11 cellular contexts compared by ENCODE assay signal in genomic region chr2:232367591-232368233, GRCh38. TPM values are rescaled to one million over a fixed set of nuclear protein-coding genes. Genes with fewer than 3 reads are reported as not detected.
DNase-seq lines count a peak whose midpoint lies in the region; ATAC-seq and TF ChIP-seq lines count a peak whose summit lies in the region.
"Had no signal": no experiment of that assay in that cellular context is flagged by ENCODE, and none has a peak within 500 bp of the region (broad histone marks: within the 10 kb centered on the region; RNA-seq: fewer than 3 reads in every experiment).

No MANE protein-coding gene starts in this region.

- H3K27me3 ChIP-seq in NT2/D1 (ENCODE audit: insufficient read depth, insufficient read length) (no peaks in the 10 kb centered on the region), stomach (peaks cover 0 to 16% (median 0%) of the 10 kb centered on the region in 3 donors)

- no peaks in the 10 kb centered on the region for H3K36me3 Mint-ChIP-seq in stimulated activated memory B cell treated with anti-CD40 and anti-IgM and Interleukin-4, amounts not matched to agents 10 μg/mL and 1 μg/mL and 100 μg/mL, for 72 hours

- intact Hi-C loops in stomach (cut with DNase I; ENCODE audit: low total_unique reads), result no loop called here

- 75 to 85% (median 78%) methylated on average over 9 to 13 of the region's 13 CpGs for WGBS in stomach, 5 donors

- no peaks in the 10 kb centered on the region for H3K36me3 ChIP-seq in NT2/D1 (ENCODE audit: insufficient read depth, insufficient read length, low read length)
- no peaks in the 10 kb centered on the region for H3K36me3 ChIP-seq in stomach

- TF ChIP-seq CTCF in fibroblast of villous mesenchyme (IDR thresholded peaks at IDR 0.05; ENCODE audit: insufficient read depth, low read depth, low read length) (peak; percentile 38), stomach (IDR thresholded peaks at IDR 0.05) (no peak)

- ATAC-seq in stimulated activated memory B cell treated with anti-CD40 and anti-IgM and Interleukin-4, amounts not matched to agents 10 μg/mL and 1 μg/mL and 100 μg/mL, for 72 hours, result peak; percentile 13

- H3K4me1 ChIP-seq in NT2/D1 (ENCODE audit: insufficient read depth, insufficient read length) (peaks cover 33% of the 10 kb centered on the region), stomach (peaks cover 0 to 6% (median 0%) of the 10 kb centered on the region in 4 donors)

- TF ChIP-seq POLR2A in stomach (IDR thresholded peaks at IDR 0.05), result no peak

- H3K27me3 Mint-ChIP-seq in stimulated activated memory B cell treated with anti-CD40 and anti-IgM and Interleukin-4, amounts not matched to agents 10 μg/mL and 1 μg/mL and 100 μg/mL, for 72 hours, result peaks cover 39% of the 10 kb centered on the region

- TF ChIP-seq EP300 in stomach (IDR thresholded peaks at IDR 0.05), result no peak

- peak overlapping the region; percentile 51 for H3K9ac ChIP-seq in NT2/D1 (ENCODE audit: insufficient read length, low read depth)

- H3K4me3 Mint-ChIP-seq in stimulated activated memory B cell treated with anti-CD40 and anti-IgM and Interleukin-4, amounts not matched to agents 10 μg/mL and 1 μg/mL and 100 μg/mL, for 72 hours, result no peak overlapping the region

- H3K27ac Mint-ChIP-seq in stimulated activated memory B cell treated with anti-CD40 and anti-IgM and Interleukin-4, amounts not matched to agents 10 μg/mL and 1 μg/mL and 100 μg/mL, for 72 hours, result no peak overlapping the region

- DNase-seq in NCI-H345 (lab: John Stamatoyannopoulos, UW), result peak; percentile 10
- no peak for DNase-seq in NCI-H345 treated with DMSO at 0.1 percent for 48 hours (lab: John Stamatoyannopoulos, UW; ENCODE audit: unreplicated experiment)
- peak; percentile 43 for DNase-seq in NT2/D1 (ENCODE audit: low read depth, low spot score)
- DNase-seq in fibroblast of villous mesenchyme (ENCODE audit: low read depth), result no peak
- no peak for DNase-seq in activated effector memory CD4-positive, alpha-beta T cell treated with Interleukin-2 at 50 U/mL for 16 hours
- no peak for DNase-seq in NCI-H146 (lab: John Stamatoyannopoulos, UW)
- no peak for DNase-seq in stomach
- DNase-seq: SW 1271 had no signal

- H3K4me3 ChIP-seq in NT2/D1 (ENCODE audit: insufficient read length, low read depth) (no peak overlapping the region), fibroblast of villous mesenchyme (ENCODE audit: low read depth, low read length) (no peak overlapping the region), stomach (no peak overlapping the region)

- no peak overlapping the region for H3K27ac ChIP-seq in stomach

- peaks cover 4% of the 10 kb centered on the region; the same call in 1 of the 2 replicates for H3K9me3 ChIP-seq in NT2/D1 (ENCODE audit: insufficient read depth, low read length)
- no peaks in the 10 kb centered on the region for H3K9me3 ChIP-seq in stomach

- no peaks in the 10 kb centered on the region for H3K9me3 Mint-ChIP-seq in stimulated activated memory B cell treated with anti-CD40 and anti-IgM and Interleukin-4, amounts not matched to agents 10 μg/mL and 1 μg/mL and 100 μg/mL, for 72 hours

- H3K4me1 Mint-ChIP-seq in stimulated activated memory B cell treated with anti-CD40 and anti-IgM and Interleukin-4, amounts not matched to agents 10 μg/mL and 1 μg/mL and 100 μg/mL, for 72 hours, result peaks cover 17% of the 10 kb centered on the region

RNA-seq across cellular contexts. Expression of gene ALPP, which starts 10.8 kb away (rescaled TPM):
- total RNA-seq in fibroblast of villous mesenchyme (not detected in 2 replicates), stomach (not detected)
- polyA plus RNA-seq in stomach, result not detected
- total RNA-seq: activated CD8-positive, alpha-beta memory T cell treated with anti-CD3 and anti-CD28 coated beads for 36 hours had no signal
- polyA plus RNA-seq: neural cell had no signal

RNA-seq across cellular contexts. Expression of gene ALPG, which starts 38.9 kb away (rescaled TPM):
- total RNA-seq in fibroblast of villous mesenchyme, result not detected in 2 replicates
- total RNA-seq in stomach, result not detected
- not detected for polyA plus RNA-seq in stomach
- total RNA-seq: activated CD8-positive, alpha-beta memory T cell treated with anti-CD3 and anti-CD28 coated beads for 36 hours had no signal
- polyA plus RNA-seq: neural cell had no signal

Comparison
In these comparisons a context has a peak if more than half of its experiments do, and no peak if none do; other contexts are left out.
1. DNase-seq: peak in NCI-H345 (single experiment) and NT2/D1 (single experiment); none in NCI-H345 treated with DMSO at 0.1 percent for 48 hours (single experiment), fibroblast of villous mesenchyme (single experiment), activated effector memory CD4-positive, alpha-beta T cell treated with Interleukin-2 at 50 U/mL for 16 hours (single experiment), NCI-H146 (single experiment) and stomach (single experiment).